Comparison of ENCODE assay signal across 8 cellular contexts in the genomic region with DNA sequence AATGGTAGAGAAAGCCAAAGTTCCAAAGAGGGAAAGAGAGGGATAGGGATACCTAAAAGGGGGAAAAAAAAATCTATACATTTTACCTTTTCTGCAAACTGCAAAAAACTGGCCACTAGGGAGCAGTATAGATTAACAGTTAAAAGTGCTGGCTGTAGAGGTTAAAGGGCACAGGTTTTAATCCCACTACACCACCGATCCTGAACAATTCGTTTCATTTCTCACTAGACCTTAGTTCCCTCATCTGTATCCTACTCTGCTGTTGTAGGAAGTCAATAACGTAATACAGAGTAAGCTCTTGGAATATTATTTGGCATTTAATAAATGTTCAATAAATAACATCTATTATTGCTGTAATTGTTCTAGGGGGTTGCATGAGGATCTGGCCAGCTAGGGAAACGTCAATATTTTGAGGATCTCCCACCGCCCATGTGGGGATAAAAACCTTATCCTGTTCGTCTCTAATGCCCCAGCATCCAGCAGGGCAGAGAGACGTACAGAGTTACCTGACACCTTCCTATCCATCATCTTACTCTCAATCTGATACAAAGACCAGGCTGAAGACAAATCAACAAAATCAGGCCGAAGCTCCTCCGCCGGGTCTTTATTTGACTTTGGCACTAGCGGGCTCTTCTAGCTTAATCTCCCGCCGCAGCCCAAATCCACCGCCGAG. TPM values are rescaled to one million over a fixed set of nuclear protein-coding genes. Genes with fewer than 3 reads are reported as not detected.
DNase-seq lines count a peak whose midpoint lies in the region; ATAC-seq, FAIRE-seq and TF ChIP-seq lines count a peak whose summit lies in the region.

No MANE protein-coding gene starts in this region.

- no peak overlapping the region for H3K27ac Mint-ChIP-seq in Caco-2 (ENCODE audit: unreplicated experiment)

- no peaks in the 10 kb centered on the region for H3K4me1 Mint-ChIP-seq in Caco-2 (ENCODE audit: low read depth, unreplicated experiment)

- peak overlapping the region; percentile 93 for H3K4me3 ChIP-seq in Caco-2 (ENCODE audit: low read depth, low read length)
- peak overlapping the region; percentile 80 for H3K4me3 ChIP-seq in K562

- no peaks in the 10 kb centered on the region; the same call in 1 of the 2 replicates for H3K36me3 ChIP-seq in Caco-2 (ENCODE audit: control insufficient read depth, insufficient read depth, low read length)
- H3K36me3 ChIP-seq in K562 (ENCODE audit: control insufficient read depth, insufficient read depth, low read length): peaks cover 70% of the 10 kb centered on the region

- WGBS in K562 (ENCODE audit: insufficient coverage, low coverage, missing lambda C conversion rate): under 1% methylated on average over 15 of the region's 15 CpGs

- H3K27me3 ChIP-seq in Caco-2 (replicated peaks; ENCODE audit: control insufficient read depth, insufficient read depth, low read length) (no peaks in the 10 kb centered on the region), K562 (ENCODE audit: control insufficient read depth in 2 of 2, insufficient read depth in 2 of 2, low read length in 2 of 2) (no peaks in the 10 kb centered on the region)

- POLR2A ChIA-PET in Caco-2 (lab: Charles Lee): interaction anchor here (0.6 to 1.8 kb wide), 10 partner anchors 22 to 383 kb away, joined by 3 to 16 read pairs (median 6); partner anchors contain the start of genes ALAD, BSPRY, C9orf43 and FKBP15
- POLR2A ChIA-PET in K562 (lab: Yijun Ruan, JAX): interaction anchor here (0.5 to 2.0 kb wide), 22 partner anchors 9 to 491 kb away, joined by 3 to 12 read pairs (median 3); partner anchors contain the start of genes ALAD, C9orf43, FKBP15 and POLE3

- peak; percentile 77 for FAIRE-seq in K562 (lab: Jason Lieb, UNC)

- peaks cover 53% of the 10 kb centered on the region for H3K79me2 ChIP-seq in K562 (ENCODE audit: control insufficient read depth, insufficient read depth, low read length)

- H3K36me3 Mint-ChIP-seq in Caco-2 (ENCODE audit: insufficient read depth, unreplicated experiment): peaks cover 39% of the 10 kb centered on the region

- TF ChIP-seq RAD21 in K562 (CRISPR knock-in tag; conservative IDR thresholded peaks at IDR 0.05 in 1 of 2, IDR thresholded peaks at IDR 0.05 in 1 of 2): peak; percentile 78 to 82

- CTCF ChIA-PET in Caco-2 (lab: Charles Lee) (interaction anchor here (0.8 to 2.3 kb wide), 12 partner anchors 20 to 383 kb away, joined by 3 to 14 read pairs (median 6); partner anchors contain the start of genes ALAD, BSPRY, FKBP15 and POLE3), K562 (lab: Yijun Ruan, JAX; ENCODE audit: low intra/inter-chr PET ratio) (interaction anchor here (0.8 to 2.7 kb wide), 11 partner anchors 128 to 383 kb away, joined by 3 to 23 read pairs (median 5); partner anchors contain the start of genes C9orf43 and POLE3)

- no peaks in the 10 kb centered on the region for H4K20me1 ChIP-seq in K562 (replicated peaks; ENCODE audit: control insufficient read depth, insufficient read depth, low read length)

- H3K4me3 Mint-ChIP-seq in Caco-2 (ENCODE audit: unreplicated experiment): no peak overlapping the region

- H3K4me1 ChIP-seq in Caco-2: no peaks in the 10 kb centered on the region
- peaks cover 3 to 6% of the 10 kb centered on the region in 2 experiments; a peak in 3 of 5 replicates for H3K4me1 ChIP-seq in K562 (replicated peaks in 1 of 2; ENCODE audit: control insufficient read depth in 2 of 2, insufficient read depth in 2 of 2, low read length in 2 of 2)

- TF ChIP-seq POLR2A in K562 (conservative IDR thresholded peaks at IDR 0.05): no peak

- no peaks in the 10 kb centered on the region for H3K9me1 ChIP-seq in K562 (ENCODE audit: control insufficient read depth, insufficient read depth, low read length)

- intact Hi-C loops in Caco-2 (cut with micrococcal nuclease; ENCODE audit: unreplicated experiment): loop anchor here (1.0 to 5.0 kb wide), 7 partner anchors 28 to 384 kb away; partner anchors contain the start of genes ALAD, C9orf43, FKBP15 and POLE3
- intact Hi-C loops in K562 (cut with micrococcal nuclease): loop anchor here (2.0 to 10.0 kb wide), 5 partner anchors 54 to 384 kb away; partner anchors contain the start of genes ALAD, FKBP15 and SLC31A1

- ATAC-seq in GM19023 (IDR thresholded peaks at IDR 0.05; ENCODE audit: unreplicated experiment): peak; percentile 3
- peak; percentile 11 for ATAC-seq in HG03571 (IDR thresholded peaks at IDR 0.05; ENCODE audit: unreplicated experiment)
- peak; percentile 62 for ATAC-seq in K562

- H3K9me3 Mint-ChIP-seq in Caco-2 (ENCODE audit: unreplicated experiment): no peaks in the 10 kb centered on the region

- in situ Hi-C loops in K562 (cut with MboI): loop anchor here (5.0 kb wide), 2 partner anchors 318 to 383 kb away; no protein-coding TSS in a partner anchor

- H3K27me3 Mint-ChIP-seq in Caco-2 (ENCODE audit: insufficient read depth, unreplicated experiment): no peaks in the 10 kb centered on the region

- H2AFZ ChIP-seq in K562 (ENCODE audit: low read depth, low read length): peak overlapping the region; percentile 98

- peak; percentile 63 to 66 for TF ChIP-seq CTCF in Caco-2 (IDR thresholded peaks at IDR 0.05; ENCODE audit: insufficient read depth in 1 of 2, low read depth in 1 of 2, low read length in 1 of 2, severe bottlenecking in 1 of 2, unreplicated experiment in 1 of 2)
- TF ChIP-seq CTCF in K562 (IDR thresholded peaks at IDR 0.05 in 2 of 3, conservative IDR thresholded peaks at IDR 0.05 in 1 of 3; ENCODE audit: insufficient read depth in 2 of 3, low read depth in 1 of 3, low read length in 3 of 3): peak; percentile 50 to 86 (median 70); a peak in 5 of 6 replicates

- 0 out of 2 replicates have a peak, but pooled peaks have one; percentile 18 for TF ChIP-seq EP300 in K562 (IDR thresholded peaks at IDR 0.05; ENCODE audit: low read length)

- peak overlapping the region; percentile 99 for H3K4me2 ChIP-seq in K562 (ENCODE audit: insufficient read depth, low read length)

- no peaks in the 10 kb centered on the region for H3K9me3 ChIP-seq in Caco-2
- H3K9me3 ChIP-seq in K562 (replicated peaks; ENCODE audit: control insufficient read depth, insufficient read depth, low read depth, low read length): no peaks in the 10 kb centered on the region

- BruUV-seq in Caco-2 (replicated peaks; lab: Mats Ljungman, UMichigan): no TSS peak
- no TSS peak for BruUV-seq in K562 (replicated peaks; lab: Mats Ljungman, UMichigan)

- peak overlapping the region; percentile 96 to 99 for H3K9ac ChIP-seq in K562 (ENCODE audit: insufficient read depth in 1 of 2, low read depth in 2 of 2, low read length in 2 of 2)

- H3K27ac ChIP-seq in K562 (ENCODE audit: extremely low read depth, low read depth, low read length): peak overlapping the region; percentile 92

- DNase-seq in Caco-2: peak in 1 of 2 experiments; percentile 75
- DNase-seq in NCI-H748 treated with DMSO at 0.1 percent for 48 hours (lab: John Stamatoyannopoulos, UW): peak; percentile 83
- DNase-seq in K562 (ENCODE audit: extremely low read depth in 1 of 4, low spot score in 3 of 4): peak; percentile 33 to 78 (median 53)
- DNase-seq in iPS DF 4.7 (ENCODE audit: extremely low read depth, low spot score): peak; percentile 44
- peak; percentile 69 for DNase-seq in retina
- DNase-seq in GOT3 (lab: John Stamatoyannopoulos, UW): no peak

RNA-seq across cellular contexts. Expression of gene CDC26, which starts 0.8 kb away (rescaled TPM):
- 27.3 and 29.3 TPM in 2 replicates for total RNA-seq in Caco-2 (2022)
- 6.0 and 15.5 TPM in 2 replicates for total RNA-seq in K562 (2011; cell fraction: chromatin; rRNA removed; ENCODE audit: low replicate concordance)
- 3.7 and 4.7 TPM in 2 replicates for total RNA-seq in K562 (2011; cell fraction: nucleolus; rRNA removed)
- total RNA-seq in K562 (2011; cell fraction: nucleoplasm; rRNA removed): 6.2 and 8.5 TPM in 2 replicates
- 38.9 and 49.8 TPM in 2 replicates for total RNA-seq in K562 (2014; rRNA removed)
- total RNA-seq in K562 (2014; rRNA removed; fragmentation: Illumina TruSeq; extraction: Trizol): 60.0 and 61.5 TPM in 2 replicates
- total RNA-seq in K562 (2015; rRNA removed; fragmentation: Illumina TruSeq; extraction: Trizol): 63.9 and 65.3 TPM in 2 replicates
- 33.0 TPM in 2 replicates for total RNA-seq in K562 (2021)
- polyA plus RNA-seq in K562 (2011; rRNA removed): 30.1 and 42.9 TPM in 2 replicates
- 7.1 and 20.4 TPM in 2 replicates for polyA plus RNA-seq in K562 (2011; cell fraction: cytosol; rRNA removed)
- 9.9 and 13.4 TPM in 2 replicates for polyA plus RNA-seq in K562 (2011; cell fraction: nucleus; rRNA removed)
- 24.7 and 64.4 TPM in 2 replicates for polyA plus RNA-seq in K562 (2012)
- polyA plus RNA-seq in K562 (2014; fragmentation: Illumina TruSeq; extraction: Trizol): 69.5 and 76.9 TPM in 2 replicates
- polyA plus RNA-seq in K562 (2014; fragmentation: Nextera tagmentation; extraction: Ambion mirVana): 100 to 1,000 TPM; 132 to 147 TPM
- 57.4 and 64.6 TPM in 2 replicates for polyA plus RNA-seq in K562 (2014; rRNA removed)
- polyA minus RNA-seq in K562 (2011; rRNA and poly(A)+ RNA removed): 29.1 and 33.8 TPM in 2 replicates
- 6.0 and 11.5 TPM in 2 replicates for polyA minus RNA-seq in K562 (2011; cell fraction: cytosol; rRNA and poly(A)+ RNA removed)
- 3.5 and 8.0 TPM in 2 replicates for polyA minus RNA-seq in K562 (2011; cell fraction: nucleus; rRNA and poly(A)+ RNA removed)

RNA-seq across cellular contexts. Expression of gene PRPF4, which starts 0.8 kb away (rescaled TPM):
- total RNA-seq in Caco-2 (2022) (37.5 and 38.6 TPM in 2 replicates), K562 (2014; rRNA removed) (36.2 and 39.8 TPM in 2 replicates), K562 (2014; rRNA removed; fragmentation: Illumina TruSeq; extraction: Trizol) (42.4 and 45.0 TPM in 2 replicates), K562 (2015; rRNA removed; fragmentation: Illumina TruSeq; extraction: Trizol) (52.7 and 53.2 TPM in 2 replicates), K562 (2021) (36.1 and 36.7 TPM in 2 replicates)
- total RNA-seq in K562 (2011; cell fraction: chromatin; rRNA removed; ENCODE audit: low replicate concordance): 40.6 and 50.9 TPM in 2 replicates
- 20.5 and 23.0 TPM in 2 replicates for total RNA-seq in K562 (2011; cell fraction: nucleolus; rRNA removed)
- total RNA-seq in K562 (2011; cell fraction: nucleoplasm; rRNA removed): 26.3 and 27.7 TPM in 2 replicates
- polyA plus RNA-seq in K562 (2011; rRNA removed) (18.3 and 26.1 TPM in 2 replicates), K562 (2014; fragmentation: Illumina TruSeq; extraction: Trizol) (44.7 and 49.8 TPM in 2 replicates), K562 (2014; fragmentation: Nextera tagmentation; extraction: Ambion mirVana) (10 to 100 TPM; 25.8 to 66.0 TPM), K562 (2014; rRNA removed) (29.5 and 30.2 TPM in 2 replicates)
- 19.0 and 20.2 TPM in 2 replicates for polyA plus RNA-seq in K562 (2011; cell fraction: cytosol; rRNA removed)
- 15.4 and 18.4 TPM in 2 replicates for polyA plus RNA-seq in K562 (2011; cell fraction: nucleus; rRNA removed)
- 26.0 and 38.2 TPM in 2 replicates for polyA plus RNA-seq in K562 (2012)
- polyA minus RNA-seq in K562 (2011; rRNA and poly(A)+ RNA removed): 19.3 and 21.5 TPM in 2 replicates
- 17.4 and 19.7 TPM in 2 replicates for polyA minus RNA-seq in K562 (2011; cell fraction: cytosol; rRNA and poly(A)+ RNA removed)
- 9.0 and 15.3 TPM in 2 replicates for polyA minus RNA-seq in K562 (2011; cell fraction: nucleus; rRNA and poly(A)+ RNA removed)

RNA-seq across cellular contexts. Expression of gene RNF183, which starts 28.6 kb away (rescaled TPM):
- total RNA-seq in Caco-2 (2022) (1.5 and 3.3 TPM in 2 replicates), K562 (2014; rRNA removed) (not detected in 2 replicates), K562 (2014; rRNA removed; fragmentation: Illumina TruSeq; extraction: Trizol) (not detected in 2 replicates), K562 (2015; rRNA removed; fragmentation: Illumina TruSeq; extraction: Trizol) (not detected in 2 replicates), K562 (2021) (0.22 TPM in 1 of 2 replicates, not detected in the other)
- total RNA-seq in K562 (2011; cell fraction: chromatin; rRNA removed; ENCODE audit: low replicate concordance): 2.4 and 2.9 TPM in 2 replicates
- 0.92 and 2.3 TPM in 2 replicates for total RNA-seq in K562 (2011; cell fraction: nucleolus; rRNA removed)
- 1.4 and 2.4 TPM in 2 replicates for total RNA-seq in K562 (2011; cell fraction: nucleoplasm; rRNA removed)
- polyA plus RNA-seq in K562 (2011; rRNA removed) (2.0 and 3.1 TPM in 2 replicates), K562 (2014; fragmentation: Illumina TruSeq; extraction: Trizol) (0.08 TPM in 1 of 2 replicates, not detected in the other), K562 (2014; fragmentation: Nextera tagmentation; extraction: Ambion mirVana) (under 1 TPM in 1 of 2 experiments, not detected in 1; 0.04 TPM), K562 (2014; rRNA removed) (0.08 and 0.11 TPM in 2 replicates)
- polyA plus RNA-seq in K562 (2011; cell fraction: cytosol; rRNA removed): 3.7 TPM in 2 replicates
- 8.0 and 10.7 TPM in 2 replicates for polyA plus RNA-seq in K562 (2011; cell fraction: nucleus; rRNA removed)
- polyA plus RNA-seq in K562 (2012): 0.26 and 0.57 TPM in 2 replicates
- 1.1 and 1.3 TPM in 2 replicates for polyA minus RNA-seq in K562 (2011; rRNA and poly(A)+ RNA removed)
- polyA minus RNA-seq in K562 (2011; cell fraction: cytosol; rRNA and poly(A)+ RNA removed): not detected in 2 replicates
- polyA minus RNA-seq in K562 (2011; cell fraction: nucleus; rRNA and poly(A)+ RNA removed): 0.94 and 2.2 TPM in 2 replicates

RNA-seq across cellular contexts. Expression of gene SLC31A1, which starts 53.3 kb away (rescaled TPM):
- total RNA-seq in Caco-2 (2022) (57.8 and 64.9 TPM in 2 replicates), K562 (2014; rRNA removed) (15.4 and 17.2 TPM in 2 replicates), K562 (2014; rRNA removed; fragmentation: Illumina TruSeq; extraction: Trizol) (28.6 and 29.9 TPM in 2 replicates), K562 (2015; rRNA removed; fragmentation: Illumina TruSeq; extraction: Trizol) (17.3 and 19.7 TPM in 2 replicates), K562 (2021) (25.8 and 25.9 TPM in 2 replicates)
- 27.5 and 46.2 TPM in 2 replicates for total RNA-seq in K562 (2011; cell fraction: chromatin; rRNA removed; ENCODE audit: low replicate concordance)
- total RNA-seq in K562 (2011; cell fraction: nucleolus; rRNA removed): 29.9 and 34.7 TPM in 2 replicates
- 63.7 and 98.0 TPM in 2 replicates for total RNA-seq in K562 (2011; cell fraction: nucleoplasm; rRNA removed)
- polyA plus RNA-seq in K562 (2011; rRNA removed) (39.3 and 40.7 TPM in 2 replicates), K562 (2014; fragmentation: Illumina TruSeq; extraction: Trizol) (32.0 and 34.6 TPM in 2 replicates), K562 (2014; fragmentation: Nextera tagmentation; extraction: Ambion mirVana) (10 to 100 TPM; 21.7 to 30.7 TPM), K562 (2014; rRNA removed) (19.7 and 25.4 TPM in 2 replicates)
- polyA plus RNA-seq in K562 (2011; cell fraction: cytosol; rRNA removed): 23.0 and 45.3 TPM in 2 replicates
- 5.1 and 7.0 TPM in 2 replicates for polyA plus RNA-seq in K562 (2011; cell fraction: nucleus; rRNA removed)
- polyA plus RNA-seq in K562 (2012): 28.0 and 65.7 TPM in 2 replicates
- polyA minus RNA-seq in K562 (2011; rRNA and poly(A)+ RNA removed): 41.4 and 42.7 TPM in 2 replicates
- polyA minus RNA-seq in K562 (2011; cell fraction: cytosol; rRNA and poly(A)+ RNA removed): 14.0 and 17.5 TPM in 2 replicates
- polyA minus RNA-seq in K562 (2011; cell fraction: nucleus; rRNA and poly(A)+ RNA removed): 7.4 and 12.8 TPM in 2 replicates

RNA-seq across cellular contexts. Expression of gene FKBP15, which starts 53.5 kb away (rescaled TPM):
- 20.1 TPM in 2 replicates for total RNA-seq in Caco-2 (2022)
- 86.3 and 101 TPM in 2 replicates for total RNA-seq in K562 (2011; cell fraction: chromatin; rRNA removed; ENCODE audit: low replicate concordance)
- total RNA-seq in K562 (2011; cell fraction: nucleolus; rRNA removed): 43.7 and 47.4 TPM in 2 replicates
- 73.0 and 105 TPM in 2 replicates for total RNA-seq in K562 (2011; cell fraction: nucleoplasm; rRNA removed)
- 15.2 and 18.3 TPM in 2 replicates for total RNA-seq in K562 (2014; rRNA removed)
- total RNA-seq in K562 (2014; rRNA removed; fragmentation: Illumina TruSeq; extraction: Trizol): 16.3 and 18.1 TPM in 2 replicates
- total RNA-seq in K562 (2015; rRNA removed; fragmentation: Illumina TruSeq; extraction: Trizol): 20.1 and 21.6 TPM in 2 replicates
- total RNA-seq in K562 (2021): 17.9 and 18.9 TPM in 2 replicates
- 38.0 and 45.2 TPM in 2 replicates for polyA plus RNA-seq in K562 (2011; rRNA removed)
- 23.5 and 35.7 TPM in 2 replicates for polyA plus RNA-seq in K562 (2011; cell fraction: cytosol; rRNA removed)
- 119 and 124 TPM in 2 replicates for polyA plus RNA-seq in K562 (2011; cell fraction: nucleus; rRNA removed)
- 15.5 and 15.7 TPM in 2 replicates for polyA plus RNA-seq in K562 (2012)
- 19.5 and 23.2 TPM in 2 replicates for polyA plus RNA-seq in K562 (2014; fragmentation: Illumina TruSeq; extraction: Trizol)
- 10 to 100 TPM in 1 of 2 experiments, 1 to 10 TPM in 1; 8.7 to 15.3 TPM for polyA plus RNA-seq in K562 (2014; fragmentation: Nextera tagmentation; extraction: Ambion mirVana)
- 17.9 and 18.9 TPM in 2 replicates for polyA plus RNA-seq in K562 (2014; rRNA removed)
- 63.8 and 69.0 TPM in 2 replicates for polyA minus RNA-seq in K562 (2011; rRNA and poly(A)+ RNA removed)
- 13.3 and 21.6 TPM in 2 replicates for polyA minus RNA-seq in K562 (2011; cell fraction: cytosol; rRNA and poly(A)+ RNA removed)
- 63.8 and 108 TPM in 2 replicates for polyA minus RNA-seq in K562 (2011; cell fraction: nucleus; rRNA and poly(A)+ RNA removed)

Comparison
In these comparisons a context has a peak if more than half of its experiments do, and no peak if none do; other contexts are left out.
1. ATAC-seq: peak in every context shown above with its lines; median percentile 62 in K562; 11 in HG03571; 3 in GM19023.